ENCODE assay signal across 13 cellular contexts in the genomic region with DNA sequence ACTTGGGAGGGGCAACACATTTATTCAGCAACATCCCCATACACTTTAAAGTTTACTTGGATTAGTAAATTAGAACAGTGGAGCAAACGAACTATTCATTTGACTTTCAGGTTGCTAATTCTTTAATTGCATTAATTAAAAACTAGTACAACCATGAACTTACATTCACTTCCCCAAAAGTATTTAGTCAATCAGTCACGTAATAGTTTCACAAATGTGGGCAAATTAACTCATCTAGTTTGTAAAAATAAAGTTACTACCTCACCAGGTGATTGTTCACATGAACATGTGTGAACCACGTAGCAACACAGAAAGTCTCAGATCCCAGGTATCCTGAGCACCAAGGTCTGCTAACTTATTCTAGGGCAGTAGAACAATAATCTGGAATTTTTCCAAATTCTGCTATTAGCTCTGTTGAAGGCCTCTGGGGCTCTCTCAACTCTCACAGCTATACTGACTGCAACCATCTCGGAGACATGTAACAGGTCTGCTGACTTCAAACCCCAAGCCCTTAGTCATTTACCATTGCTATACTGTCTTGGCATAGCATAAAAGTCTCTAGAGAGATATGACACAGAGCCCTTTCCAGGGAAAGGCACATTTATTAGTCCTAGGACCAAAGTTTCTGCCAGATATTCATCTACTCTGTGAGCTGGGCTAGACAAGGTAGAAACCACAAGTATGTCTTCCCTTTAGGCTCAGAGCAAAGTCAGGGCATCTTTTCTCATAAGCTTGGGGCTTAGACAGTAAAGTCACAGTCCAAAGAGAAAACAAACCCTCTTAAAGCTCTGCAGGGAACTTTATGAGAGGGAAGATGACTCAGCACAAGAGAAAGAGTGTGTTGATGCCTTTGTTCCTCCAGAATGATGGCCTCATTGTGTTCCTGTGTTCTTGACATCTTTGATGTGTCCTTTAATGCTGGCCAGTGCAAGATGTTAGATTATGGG. TPM values are rescaled to one million over a fixed set of nuclear protein-coding genes. Genes with fewer than 3 reads are reported as not detected.
A peak's percentile ranks its signal among the peaks of the same experiment; 100 is the strongest.
DNase-seq lines count a peak whose midpoint lies in the region; ATAC-seq, FAIRE-seq and TF ChIP-seq lines count a peak whose summit lies in the region.
"Had no signal": no experiment of that assay in that cellular context is flagged by ENCODE, and none has a peak within 500 bp of the region (broad histone marks: within the 10 kb centered on the region; RNA-seq: fewer than 3 reads in every experiment).

No MANE protein-coding gene starts in this region.

- 0 out of 2 replicates have a peak overlapping the region, but pooled peaks have one; percentile 4 for H2AFZ ChIP-seq in H1 (ENCODE audit: low read length)

- no peak overlapping the region for H3K4me3 ChIP-seq in H1 (ENCODE audit: extremely low read depth in 1 of 4, insufficient read depth in 2 of 4, low read depth in 3 of 4, low read length in 4 of 4)
- H3K4me3 ChIP-seq: adrenal gland, right atrium auricular region had no signal

- no peak for TF ChIP-seq CTCF in H1 (IDR thresholded peaks at IDR 0.05; ENCODE audit: control extremely low read depth in 1 of 3, insufficient read depth in 1 of 3, low read depth in 1 of 3, low read length in 3 of 3)

- H2BK15ac ChIP-seq in H1 (ENCODE audit: low read length), result no peak overlapping the region

- TF ChIP-seq RAD21 in H1 (IDR thresholded peaks at IDR 0.05 in 1 of 2, conservative IDR thresholded peaks at IDR 0.05 in 1 of 2; ENCODE audit: low read depth in 2 of 2, low read length in 2 of 2), result no peak

- H2BK20ac ChIP-seq in H1 (ENCODE audit: low read length), result no peak overlapping the region

- in situ Hi-C loops in ACHN (cut with HindIII; ENCODE audit: low pct_ligation_motif_present, low pct_unique_long_range_greater_than_20kb, low sequenced_read_pairs), result no loop called here

- TF ChIP-seq POLR2A in H1 (IDR thresholded peaks at IDR 0.05; ENCODE audit: control extremely low read depth in 1 of 2, low read depth in 2 of 2, low read length in 2 of 2), result no peak

- H4K5ac ChIP-seq in H1 (ENCODE audit: insufficient read length, low read depth, low read length), result no peak overlapping the region

- CTCF ChIA-PET in H1 (lab: Charles Lee; ENCODE audit: partially characterized antibody), result interaction anchor here (0.8 to 1.2 kb wide), 2 partner anchors 28 to 117 kb away, joined by 3 read pairs; no protein-coding TSS in a partner anchor

- no peaks in the 10 kb centered on the region for H3K79me1 ChIP-seq in H1 (ENCODE audit: low read depth, low read length)

- H3K9me3 ChIP-seq in H1 (ENCODE audit: insufficient read depth in 2 of 2, low read depth in 1 of 2, low read length in 1 of 2), result no peaks in the 10 kb centered on the region
- H3K9me3 ChIP-seq: adrenal gland, right atrium auricular region had no signal

- no peaks in the 10 kb centered on the region for H4K20me1 ChIP-seq in H1 (replicated peaks in 1 of 2; ENCODE audit: control insufficient read depth in 1 of 2, insufficient read depth in 2 of 2, low read length in 2 of 2)

- no peak for TF ChIP-seq EP300 in H1 (IDR thresholded peaks at IDR 0.05; ENCODE audit: borderline replicate concordance in 1 of 2, low read depth in 2 of 2, low read length in 2 of 2)

- no peak overlapping the region for H3K56ac ChIP-seq in H1 (replicated peaks; ENCODE audit: insufficient read length, low read depth, low read length)

- H3K9ac ChIP-seq in H1 (replicated peaks in 1 of 4; ENCODE audit: extremely low read depth in 1 of 4, low read depth in 3 of 4, low read length in 3 of 4), result no peak overlapping the region

- no peak for ATAC-seq in GM21825 (IDR thresholded peaks at IDR 0.05; ENCODE audit: unreplicated experiment)
- no peak for ATAC-seq in GM21515 (IDR thresholded peaks at IDR 0.05; ENCODE audit: unreplicated experiment)
- ATAC-seq in HG02884 (IDR thresholded peaks at IDR 0.05; ENCODE audit: unreplicated experiment), result no peak

- H2AK5ac ChIP-seq in H1 (ENCODE audit: low read depth, low read length), result no peak overlapping the region

- no peak overlapping the region for H3K4me2 ChIP-seq in H1 (ENCODE audit: insufficient read depth in 1 of 2, low read depth in 2 of 2, low read length in 2 of 2)

- POLR2A ChIA-PET in H1 (lab: Charles Lee; ENCODE audit: partially characterized antibody), result no interaction called here

- H3K27me3 ChIP-seq in H1 (replicated peaks in 1 of 4; ENCODE audit: control insufficient read depth in 3 of 4, extremely low read depth in 1 of 4, insufficient read depth in 3 of 4, low read length in 3 of 4), result no peaks in the 10 kb centered on the region
- H3K27me3 ChIP-seq: adrenal gland, right atrium auricular region had no signal

- no peaks in the 10 kb centered on the region for H3K23me2 ChIP-seq in H1 (ENCODE audit: low read depth, low read length)

- FAIRE-seq in GM18507 (lab: Jason Lieb, UNC), result peak; percentile 59
- FAIRE-seq in H1 (lab: Jason Lieb, UNC), result no peak

- H3K79me2 ChIP-seq in H1 (ENCODE audit: control insufficient read depth in 1 of 2, insufficient read depth in 2 of 2, low read length in 2 of 2), result no peaks in the 10 kb centered on the region

- H3K14ac ChIP-seq in H1 (ENCODE audit: insufficient read length), result no peak overlapping the region

- H3K23ac ChIP-seq in H1 (ENCODE audit: insufficient read length), result no peak overlapping the region

- no peak overlapping the region for H3K4ac ChIP-seq in H1 (replicated peaks; ENCODE audit: insufficient read length, low read depth, low read length)

- H2BK12ac ChIP-seq in H1 (ENCODE audit: low read depth, low read length), result no peak overlapping the region

- H3K36me3 ChIP-seq in H1 (ENCODE audit: control insufficient read depth in 2 of 4, insufficient read depth in 4 of 4, low read length in 3 of 4), result no peaks in the 10 kb centered on the region
- H3K36me3 ChIP-seq: adrenal gland, right atrium auricular region had no signal

- H2BK5ac ChIP-seq in H1 (ENCODE audit: low read depth, low read length), result no peak overlapping the region

- H4K91ac ChIP-seq in H1 (replicated peaks; ENCODE audit: insufficient read length, low read length), result no peak overlapping the region

- no peak overlapping the region for H3K27ac ChIP-seq in H1 (ENCODE audit: low read depth, low read length)
- H3K27ac ChIP-seq: right atrium auricular region, VCaP had no signal

- H4K8ac ChIP-seq in H1 (ENCODE audit: extremely low read depth, insufficient read depth, low read length), result no peak overlapping the region

- no peak overlapping the region for H3K18ac ChIP-seq in H1 (ENCODE audit: extremely low read depth, low read length)

- DNase-seq in GM18507 (ENCODE audit: extremely low spot score, insufficient read length, low read depth) (no peak), MV-4-11 (lab: John Stamatoyannopoulos, UW) (peak; percentile 73), H1 (ENCODE audit: low read depth in 1 of 2, low spot score in 2 of 2) (no peak), pons (ENCODE audit: low spot score) (peak; percentile 77), ACHN (no peak)
- DNase-seq: adrenal gland; hippocampal formation; stimulated activated naive CD4-positive, alpha-beta T cell had no signal

- H2BK120ac ChIP-seq in H1 (replicated peaks; ENCODE audit: low read depth, low read length), result no peak overlapping the region

- 88% methylated on average over 4 of the region's 4 CpGs; no CpG with 5 or more reads in 1 of the 2 experiments for WGBS in H1 (ENCODE audit: extremely low coverage in 1 of 2, insufficient coverage in 1 of 2, insufficient read length in 1 of 2, insufficient replicate concordance in 2 of 2, low coverage in 1 of 2, low lambda C conversion rate in 2 of 2, missing lambda C conversion rate in 1 of 2), 2 experiments

- H3K4me1 ChIP-seq in H1 (replicated peaks in 1 of 4; ENCODE audit: control insufficient read depth in 3 of 4, insufficient read depth in 4 of 4, low read length in 3 of 4), result no peaks in the 10 kb centered on the region

TF ChIP-seq in H1, 55 proteins besides CTCF, POLR2A, EP300 and RAD21:
- no peak for TF ChIP-seq ZNF274 (IDR thresholded peaks at IDR 0.05; ENCODE audit: borderline replicate concordance, extremely low read depth, low read length)

RNA-seq across cellular contexts. Expression of a gene that starts 50.9 kb away (rescaled TPM):
- total RNA-seq in H1 (2021; fragmentation: NEBNext Ultra II Directional; extraction: Animal tissue kit (Norgen Biotek cat#: 25700)), result 12.1 and 13.6 TPM in 2 replicates
- polyA plus RNA-seq in H1 (2011; rRNA removed), result 4.7 and 9.6 TPM in 2 replicates
- polyA plus RNA-seq in H1 (2011; cell fraction: cytosol; rRNA removed), result 10.2 TPM
- 1.6 TPM for polyA plus RNA-seq in H1 (2011; cell fraction: nucleus; rRNA removed)
- polyA plus RNA-seq in H1 (2012, experiment 1 of 2), result 10.7 to 17.1 TPM (median 11.4 TPM) in 4 replicates
- 3.0 TPM for polyA plus RNA-seq in H1 (2012, experiment 2 of 2)
- polyA plus RNA-seq in H1 (2013, experiment 1 of 2), result 10.3 TPM
- 10.0 TPM for polyA plus RNA-seq in H1 (2013, experiment 2 of 2)
- 2.1 and 6.1 TPM in 2 replicates for polyA minus RNA-seq in H1 (2011; rRNA and poly(A)+ RNA removed)
- polyA minus RNA-seq in H1 (2011; cell fraction: cytosol; rRNA and poly(A)+ RNA removed), result 3.7 TPM
- 2.1 TPM for polyA minus RNA-seq in H1 (2011; cell fraction: nucleus; rRNA and poly(A)+ RNA removed)

Comparison
In these comparisons a context has a peak if more than half of its experiments do, and no peak if none do; other contexts are left out.
1. DNase-seq: peak in MV-4-11 (single experiment) and pons (single experiment); none in GM18507 (single experiment), H1 (0 of 2) and ACHN (single experiment).